In genomic region chr7:66683094-66683769, GRCh38 we compare ENCODE assay signal across 8 cellular contexts. TPM values are rescaled to one million over a fixed set of nuclear protein-coding genes. Genes with fewer than 3 reads are reported as not detected.
A peak's percentile ranks its signal among the peaks of the same experiment; 100 is the strongest.
DNase-seq lines count a peak whose midpoint lies in the region; ATAC-seq and TF ChIP-seq lines count a peak whose summit lies in the region.
"Not testable (repeated sequence)": the region's sequence is repeated elsewhere in the genome, so short reads cannot be mapped to it uniquely, and the experiment has no call there.

No MANE protein-coding gene starts in this region.

- POLR2A ChIA-PET in AG04450 (lab: Yijun Ruan, JAX), result not testable (repeated sequence)

- not testable (repeated sequence) for TF ChIP-seq CTCF in AG04450 (IDR thresholded peaks at IDR 0.05; ENCODE audit: low read depth, low read length); Peyer's patch (IDR thresholded peaks at IDR 0.05); colonic mucosa (IDR thresholded peaks at IDR 0.05); cardiac muscle cell (IDR thresholded peaks at IDR 0.05; ENCODE audit: low read depth, low read length)

- not testable (repeated sequence) for H3K27me3 ChIP-seq in AG04450 (ENCODE audit: control insufficient read depth, insufficient read depth, low read length); H7 (ENCODE audit: control insufficient read depth, insufficient read depth, low read length); Peyer's patch; colonic mucosa; cardiac muscle cell; muscle layer of colon (ENCODE audit: control insufficient read depth in 1 of 2, insufficient read depth in 2 of 2, low read length in 2 of 2); skeletal muscle satellite cell (ENCODE audit: control insufficient read depth, insufficient read depth, low read length)

- TF ChIP-seq POLR2A in Peyer's patch (IDR thresholded peaks at IDR 0.05), result not testable (repeated sequence)

- CTCF ChIA-PET in AG04450 (lab: Charles Lee), result not testable (repeated sequence)

- not testable (repeated sequence) for H3K9me3 Mint-ChIP-seq in activated T-cell treated with anti-CD3 and anti-CD28 coated beads, Interleukin-2, amount 50 U/mL, for 72 hours

- H3K36me3 Mint-ChIP-seq in activated T-cell treated with anti-CD3 and anti-CD28 coated beads, Interleukin-2, amount 50 U/mL, for 72 hours (ENCODE audit: insufficient read depth in 2 of 2), result not testable (repeated sequence)

- H3K4me3 ChIP-seq in AG04450 (ENCODE audit: low read depth, low read length), result peak overlapping the region; percentile 86
- peak overlapping the region; percentile 91; the same call in 1 of the 2 replicates for H3K4me3 ChIP-seq in H7 (ENCODE audit: insufficient read depth, low read depth, low read length)
- H3K4me3 ChIP-seq in Peyer's patch, result peak overlapping the region; percentile 82 to 92 (median 87)
- H3K4me3 ChIP-seq in colonic mucosa, result peak overlapping the region; percentile 95
- peak overlapping the region; percentile 56 for H3K4me3 ChIP-seq in cardiac muscle cell
- peak overlapping the region; percentile 79 to 91 for H3K4me3 ChIP-seq in muscle layer of colon (ENCODE audit: low read depth in 1 of 2, low read length in 2 of 2)
- H3K4me3 ChIP-seq in skeletal muscle satellite cell (ENCODE audit: low read length), result peak overlapping the region; percentile 71

- not testable (repeated sequence) for H3K9me3 ChIP-seq in AG04450 (ENCODE audit: control insufficient read depth, insufficient read depth, low read length); Peyer's patch; colonic mucosa; cardiac muscle cell (ENCODE audit: low read depth); muscle layer of colon (ENCODE audit: low read length); skeletal muscle satellite cell (replicated peaks; ENCODE audit: low read length)

- not testable (repeated sequence) for H3K27ac Mint-ChIP-seq in activated T-cell treated with anti-CD3 and anti-CD28 coated beads, Interleukin-2, amount 50 U/mL, for 72 hours

- H3K4me1 ChIP-seq in Peyer's patch (peaks cover 0 to 15% (median 4%) of the 10 kb centered on the region in 4 donors), skeletal muscle satellite cell (ENCODE audit: control insufficient read depth, insufficient read depth, low read length) (peaks cover 10% of the 10 kb centered on the region)
- not testable (repeated sequence) for H3K4me1 ChIP-seq in colonic mucosa; cardiac muscle cell (ENCODE audit: low read depth); muscle layer of colon (ENCODE audit: insufficient read depth, low read length)

- H3K4me2 ChIP-seq in skeletal muscle satellite cell (ENCODE audit: low read length), result peak overlapping the region; percentile 87

- H3K27ac ChIP-seq in AG04450 (ENCODE audit: low read depth, low read length); colonic mucosa; cardiac muscle cell; muscle layer of colon (ENCODE audit: low read depth, low read length): not testable (repeated sequence)
- H3K27ac ChIP-seq in Peyer's patch, result peak overlapping the region in 1 of 4 donors; percentile 97

- intact Hi-C loops in colonic mucosa (cut with DNase I), result not testable (repeated sequence)

- peaks cover 55% of the 10 kb centered on the region for H3K4me1 Mint-ChIP-seq in activated T-cell treated with anti-CD3 and anti-CD28 coated beads, Interleukin-2, amount 50 U/mL, for 72 hours (ENCODE audit: low read depth)

- H3K36me3 ChIP-seq in H7 (replicated peaks; ENCODE audit: control insufficient read depth, insufficient read depth, low read length); Peyer's patch; colonic mucosa; cardiac muscle cell; muscle layer of colon (ENCODE audit: insufficient read depth, low read length); skeletal muscle satellite cell (ENCODE audit: insufficient read depth, low read length): not testable (repeated sequence)

- ATAC-seq in activated T-cell treated with anti-CD3 and anti-CD28 coated beads, Interleukin-2, amount 50 U/mL, for 72 hours (replicated peaks in 1 of 2), result not testable (repeated sequence)

- H3K9ac ChIP-seq in colonic mucosa (ENCODE audit: low read depth in 2 of 2, low read length in 2 of 2) (peak overlapping the region in 1 of 2 donors; percentile 89), skeletal muscle satellite cell (ENCODE audit: low read depth, low read length) (peak overlapping the region; percentile 90)
- not testable (repeated sequence) for H3K9ac ChIP-seq in muscle layer of colon (ENCODE audit: low read length)

- not testable (repeated sequence) for H3K27me3 Mint-ChIP-seq in activated T-cell treated with anti-CD3 and anti-CD28 coated beads, Interleukin-2, amount 50 U/mL, for 72 hours (ENCODE audit: low read depth)

- peak overlapping the region; percentile 92 to 94 for H3K4me3 Mint-ChIP-seq in activated T-cell treated with anti-CD3 and anti-CD28 coated beads, Interleukin-2, amount 50 U/mL, for 72 hours

- not testable (repeated sequence) for DNase-seq in AG04450 (ENCODE audit: low read depth, low spot score); H7; activated T-cell treated with anti-CD3 and anti-CD28 coated beads, Interleukin-2, amount 50 U/mL, for 72 hours; colonic mucosa; cardiac muscle cell (ENCODE audit: low read depth in 1 of 2, low spot score in 1 of 2)
- DNase-seq in Peyer's patch, result peak in 1 of 3 donors; percentile 43

RNA-seq across cellular contexts. Expression of gene KCTD7, which starts 54.6 kb away (rescaled TPM):
- polyA plus RNA-seq in AG04450 (2011; rRNA removed), result 14.7 and 14.8 TPM in 2 replicates
- 13.4 and 17.1 TPM in 2 replicates for polyA minus RNA-seq in AG04450 (2011; rRNA and poly(A)+ RNA removed)
- 11.6 and 20.5 TPM in 2 replicates for total RNA-seq in H7 (2014; rRNA removed; shearing (Covaris generic))
- total RNA-seq in Peyer's patch, result 10 to 100 TPM in 2 of 4 donors, 1 to 10 TPM in 2; 6.6 to 20.7 (median 14.3) TPM
- 10 to 100 TPM; 12.2 to 14.9 TPM for total RNA-seq in activated T-cell treated with anti-CD3 and anti-CD28 coated beads, Interleukin-2, amount 50 U/mL, for 72 hours
- total RNA-seq in colonic mucosa, result 1 to 10 TPM; 4.1 to 6.1 TPM
- 23.6 and 30.2 TPM in 2 replicates for total RNA-seq in cardiac muscle cell
- polyA plus RNA-seq in cardiac muscle cell, result 12.2 and 13.5 TPM in 2 replicates
- total RNA-seq in skeletal muscle satellite cell (2012; rRNA removed), result 5.1 and 7.6 TPM in 2 replicates

RNA-seq across cellular contexts. Expression of gene RABGEF1, which starts 57.3 kb away (rescaled TPM):
- polyA plus RNA-seq in AG04450 (2011; rRNA removed) (27.1 and 30.6 TPM in 2 replicates), cardiac muscle cell (18.8 and 22.4 TPM in 2 replicates)
- 52.3 and 69.1 TPM in 2 replicates for polyA minus RNA-seq in AG04450 (2011; rRNA and poly(A)+ RNA removed)
- total RNA-seq in H7 (2014; rRNA removed; shearing (Covaris generic)), result 16.6 and 21.7 TPM in 2 replicates
- total RNA-seq in Peyer's patch (10 to 100 TPM; 24.2 to 47.9 (median 28.1) TPM), colonic mucosa (10 to 100 TPM; 19.1 to 25.1 TPM), cardiac muscle cell (17.1 and 22.7 TPM in 2 replicates)
- total RNA-seq in activated T-cell treated with anti-CD3 and anti-CD28 coated beads, Interleukin-2, amount 50 U/mL, for 72 hours, result 10 to 100 TPM; 22.8 to 26.9 TPM
- total RNA-seq in skeletal muscle satellite cell (2012; rRNA removed), result 44.1 and 48.7 TPM in 2 replicates
